Comparison of ENCODE assay signal across 16 cellular contexts in genomic region chr1:185648858-185649589, GRCh38.
DNase-seq lines count a peak whose midpoint lies in the region; ATAC-seq and TF ChIP-seq lines count a peak whose summit lies in the region.
"Had no signal": no experiment of that assay in that cellular context is flagged by ENCODE, and none has a peak within 500 bp of the region (broad histone marks: within the 10 kb centered on the region; RNA-seq: fewer than 3 reads in every experiment).

No MANE protein-coding gene starts in this region.

- no peaks in the 10 kb centered on the region for H3K27me3 ChIP-seq in naive thymus-derived CD4-positive, alpha-beta T cell (ENCODE audit: control insufficient read depth in 2 of 2, insufficient read depth in 2 of 2, low read length in 2 of 2)

- DNase-seq in stimulated activated naive CD8-positive, alpha-beta T cell treated with anti-CD3 and anti-CD28 coated beads, Interleukin-15, amount 100 ng/mL, for 72 hours, result no peak
- DNase-seq in stimulated activated naive CD8-positive, alpha-beta T cell treated with anti-CD3 and anti-CD28 coated beads, Interleukin-15, Interleukin-2, amounts not matched to agents 100 U/mL and 50 U/mL, for 24 hours, result no peak
- DNase-seq in chondrocyte (ENCODE audit: low spot score) (peak; percentile 86), G401 (ENCODE audit: low spot score) (no peak)
- no peak for DNase-seq in naive thymus-derived CD4-positive, alpha-beta T cell
- DNase-seq: C1 segment of cervical spinal cord; CD8-positive, alpha-beta T cell; COR-L47; DND-41; GF-D8; GM23248 had no signal

- CTCF ChIA-PET in naive thymus-derived CD4-positive, alpha-beta T cell (lab: Charles Lee), result interaction anchor here (2.7 kb wide), 2 partner anchors 13 to 21 kb away, joined by 6 to 15 read pairs; no protein-coding TSS in a partner anchor

- H3K9me3 Mint-ChIP-seq in stimulated activated naive CD8-positive, alpha-beta T cell treated with anti-CD3 and anti-CD28 coated beads, Interleukin-15, amount 100 ng/mL, for 72 hours, result peaks cover 0 to 9% of the 10 kb centered on the region in 2 donors
- H3K9me3 Mint-ChIP-seq in chondrocyte (ENCODE audit: low read depth), result peaks cover 15% of the 10 kb centered on the region
- peaks cover 0 to 13% (median 1%) of the 10 kb centered on the region in 11 donors for H3K9me3 Mint-ChIP-seq in naive thymus-derived CD4-positive, alpha-beta T cell

- H3K27ac ChIP-seq in naive thymus-derived CD4-positive, alpha-beta T cell (ENCODE audit: low read depth, low read length), result no peak overlapping the region
- H3K27ac ChIP-seq: GM23248 had no signal

- peaks cover 3 to 19% of the 10 kb centered on the region in 2 donors for H3K4me1 ChIP-seq in naive thymus-derived CD4-positive, alpha-beta T cell (ENCODE audit: control insufficient read depth in 2 of 2, insufficient read depth in 2 of 2, low read length in 2 of 2)

- no peak overlapping the region for H3K4me3 Mint-ChIP-seq in stimulated activated naive CD8-positive, alpha-beta T cell treated with anti-CD3 and anti-CD28 coated beads, Interleukin-15, amount 100 ng/mL, for 72 hours
- H3K4me3 Mint-ChIP-seq in chondrocyte (ENCODE audit: unreplicated experiment), result no peak overlapping the region
- H3K4me3 Mint-ChIP-seq in naive thymus-derived CD4-positive, alpha-beta T cell, result no peak overlapping the region
- H3K4me3 Mint-ChIP-seq: B cell had no signal

- H3K36me3 ChIP-seq in naive thymus-derived CD4-positive, alpha-beta T cell (ENCODE audit: control insufficient read depth in 2 of 3, insufficient read depth in 3 of 3, low read length in 3 of 3), result no peaks in the 10 kb centered on the region

- peak overlapping the region in 1 of 2 donors; percentile 19 for H3K27ac Mint-ChIP-seq in stimulated activated naive CD8-positive, alpha-beta T cell treated with anti-CD3 and anti-CD28 coated beads, Interleukin-15, amount 100 ng/mL, for 72 hours
- no peak overlapping the region for H3K27ac Mint-ChIP-seq in chondrocyte (ENCODE audit: unreplicated experiment)
- peak overlapping the region in 6 of 9 donors; percentile 14 to 89 (median 54) for H3K27ac Mint-ChIP-seq in naive thymus-derived CD4-positive, alpha-beta T cell
- H3K27ac Mint-ChIP-seq: B cell had no signal

- ATAC-seq in stimulated activated naive CD8-positive, alpha-beta T cell treated with anti-CD3 and anti-CD28 coated beads, Interleukin-15, amount 100 ng/mL, for 72 hours, result peak; percentile 27
- no peak for ATAC-seq in stimulated activated naive CD8-positive, alpha-beta T cell treated with anti-CD3 and anti-CD28 coated beads, Interleukin-15, Interleukin-2, amounts not matched to agents 100 U/mL and 50 U/mL, for 24 hours
- no peak for ATAC-seq in naive thymus-derived CD4-positive, alpha-beta T cell
- ATAC-seq in HG03469 (IDR thresholded peaks at IDR 0.05; ENCODE audit: unreplicated experiment), result no peak
- ATAC-seq in HG03457 (IDR thresholded peaks at IDR 0.05; ENCODE audit: unreplicated experiment), result no peak
- ATAC-seq: CD8-positive, alpha-beta T cell; HCT116; K562 had no signal

- peaks cover 0 to 7% (median 0%) of the 10 kb centered on the region in 3 experiments for H3K9me3 ChIP-seq in naive thymus-derived CD4-positive, alpha-beta T cell (ENCODE audit: control insufficient read depth in 2 of 3, low read length in 3 of 3)

- intact Hi-C loops in naive thymus-derived CD4-positive, alpha-beta T cell (cut with micrococcal nuclease), result no loop called here

- no peak for TF ChIP-seq CTCF in chondrocyte (IDR thresholded peaks at IDR 0.05)

- in situ Hi-C loops in G401 (cut with HindIII; ENCODE audit: low sequenced_read_pairs), result no loop called here

- peaks cover 42% of the 10 kb centered on the region for H3K4me1 Mint-ChIP-seq in stimulated activated naive CD8-positive, alpha-beta T cell treated with anti-CD3 and anti-CD28 coated beads, Interleukin-15, amount 100 ng/mL, for 72 hours
- peaks cover 51% of the 10 kb centered on the region for H3K4me1 Mint-ChIP-seq in chondrocyte (ENCODE audit: low read depth)
- H3K4me1 Mint-ChIP-seq in naive thymus-derived CD4-positive, alpha-beta T cell, result peaks cover 17 to 47% (median 41%) of the 10 kb centered on the region in 7 donors

- no peaks in the 10 kb centered on the region for H3K27me3 Mint-ChIP-seq in stimulated activated naive CD8-positive, alpha-beta T cell treated with anti-CD3 and anti-CD28 coated beads, Interleukin-15, amount 100 ng/mL, for 72 hours
- H3K27me3 Mint-ChIP-seq in chondrocyte (ENCODE audit: low read depth), result no peaks in the 10 kb centered on the region
- no peaks in the 10 kb centered on the region for H3K27me3 Mint-ChIP-seq in naive thymus-derived CD4-positive, alpha-beta T cell
- H3K27me3 Mint-ChIP-seq: B cell had no signal

- H3K36me3 Mint-ChIP-seq in chondrocyte (ENCODE audit: low read depth), result peaks cover 3% of the 10 kb centered on the region
- peaks cover 0 to 23% (median 0%) of the 10 kb centered on the region in 5 donors for H3K36me3 Mint-ChIP-seq in naive thymus-derived CD4-positive, alpha-beta T cell
- H3K36me3 Mint-ChIP-seq: CD8-positive, alpha-beta T cell had no signal

- H3K4me3 ChIP-seq in naive thymus-derived CD4-positive, alpha-beta T cell (ENCODE audit: low read length), result no peak overlapping the region
- H3K4me3 ChIP-seq: GM23248, K562 had no signal

- POLR2A ChIA-PET in naive thymus-derived CD4-positive, alpha-beta T cell (lab: Charles Lee), result interaction anchor here (1.5 kb wide), 1 partner anchor 331 kb away, joined by 4 read pairs; no protein-coding TSS in a partner anchor
